Comparison of ENCODE assay signal across 7 cellular contexts in genomic region chr21:33948951-33949444, GRCh38. TPM values are rescaled to one million over a fixed set of nuclear protein-coding genes. Genes with fewer than 3 reads are reported as not detected.
DNase-seq lines count a peak whose midpoint lies in the region; ATAC-seq and TF ChIP-seq lines count a peak whose summit lies in the region.

No MANE protein-coding gene starts in this region.

- peaks cover 74% of the 10 kb centered on the region for H3K4me1 Mint-ChIP-seq in stimulated activated effector memory CD8-positive, alpha-beta T cell treated with anti-CD3 and anti-CD28 coated beads, Interleukin-12 subunit alpha, Interleukin-12 subunit beta, amount 100 ng/mL, for 72 hours

- TF ChIP-seq POLR2A in HCT116 (IDR thresholded peaks at IDR 0.05; ENCODE audit: borderline replicate concordance, extremely low read depth, insufficient read depth, insufficient read length) = no peak

- H3K27me3 ChIP-seq in HCT116 (ENCODE audit: insufficient read depth, low read length) = no peaks in the 10 kb centered on the region
- no peaks in the 10 kb centered on the region for H3K27me3 ChIP-seq in SJCRH30
- no peaks in the 10 kb centered on the region for H3K27me3 ChIP-seq in fibroblast of lung (ENCODE audit: control insufficient read depth, insufficient read depth, low read length)

- H3K79me2 ChIP-seq in HCT116 (ENCODE audit: insufficient read depth, low read length) = no peaks in the 10 kb centered on the region
- no peaks in the 10 kb centered on the region for H3K79me2 ChIP-seq in fibroblast of lung (ENCODE audit: control insufficient read depth, insufficient read depth, low read length)

- H4K20me1 ChIP-seq in HCT116 (ENCODE audit: insufficient read depth) = no peaks in the 10 kb centered on the region
- no peaks in the 10 kb centered on the region for H4K20me1 ChIP-seq in fibroblast of lung (ENCODE audit: control insufficient read depth, extremely low read depth, insufficient read depth, low read length)

- H3K9me3 ChIP-seq in HCT116 (ENCODE audit: control insufficient read depth in 1 of 2, insufficient read depth in 1 of 2, low read depth in 1 of 2, low read length in 2 of 2) (no peaks in the 10 kb centered on the region), SJCRH30 (replicated peaks) (no peaks in the 10 kb centered on the region), fibroblast of lung (ENCODE audit: control insufficient read depth, insufficient read depth, low read depth, low read length) (no peaks in the 10 kb centered on the region)

- no peaks in the 10 kb centered on the region for H3K9me2 ChIP-seq in HCT116 (ENCODE audit: insufficient read depth)

- H3K36me3 ChIP-seq in HCT116 (ENCODE audit: control insufficient read depth in 1 of 2, insufficient read depth in 2 of 2, low read length in 2 of 2) = no peaks in the 10 kb centered on the region
- no peaks in the 10 kb centered on the region for H3K36me3 ChIP-seq in SJCRH30
- H3K36me3 ChIP-seq in fibroblast of lung (ENCODE audit: control insufficient read depth, insufficient read depth, low read length) = no peaks in the 10 kb centered on the region

- intact Hi-C loops in HCT116 (cut with micrococcal nuclease) = loop anchor here (10.0 kb wide), 1 partner anchor 126 kb away; the partner anchor contains the start of genes MRPS6 and SLC5A3
- intact Hi-C loops in posterior vena cava (cut with DNase I) = loop anchor here in 1 of 2 donors (10.0 kb wide), 1 partner anchor 56 kb away; no protein-coding TSS in a partner anchor

- TF ChIP-seq CTCF in HCT116 (IDR thresholded peaks at IDR 0.05 in 2 of 3, conservative IDR thresholded peaks at IDR 0.05 in 1 of 3; ENCODE audit: borderline replicate concordance in 1 of 3, insufficient read depth in 1 of 3, low read depth in 2 of 3, low read length in 2 of 3) (no peak), fibroblast of lung (conservative IDR thresholded peaks at IDR 0.05 in 1 of 2, IDR thresholded peaks at IDR 0.05 in 1 of 2; ENCODE audit: low read depth in 1 of 2, low read length in 2 of 2) (no peak)

- H3K27ac ChIP-seq in HCT116 (ENCODE audit: low read depth, low read length) = peak overlapping the region; percentile 86
- peak overlapping the region; percentile 28 for H3K27ac ChIP-seq in SJCRH30
- H3K27ac ChIP-seq in fibroblast of lung (ENCODE audit: insufficient read depth, low read length) = peak overlapping the region; percentile 67

- POLR2A ChIA-PET in HCT116 (lab: Charles Lee) = no interaction called here

- H3K4me3 ChIP-seq in HCT116 (replicated peaks in 1 of 2; ENCODE audit: low read depth in 1 of 2, low read length in 2 of 2) = no peak overlapping the region
- H3K4me3 ChIP-seq in SJCRH30 = no peak overlapping the region
- no peak overlapping the region for H3K4me3 ChIP-seq in fibroblast of lung (replicated peaks in 1 of 4; ENCODE audit: control extremely low read depth in 1 of 4, insufficient read depth in 1 of 4, low read depth in 3 of 4, low read length in 4 of 4)

- H3K4me2 ChIP-seq in HCT116 (ENCODE audit: low read length) (peak overlapping the region; percentile 86), fibroblast of lung (ENCODE audit: extremely low read depth, insufficient read depth, low read length) (no peak overlapping the region)

- no peak for DNase-seq in HCT116 (ENCODE audit: low read depth, low spot score)
- no peak for DNase-seq in SJCRH30
- DNase-seq in fibroblast of lung (ENCODE audit: low read depth in 2 of 2) = no peak
- DNase-seq in stimulated activated effector memory CD8-positive, alpha-beta T cell treated with anti-CD3 and anti-CD28 coated beads, Interleukin-12 subunit alpha, Interleukin-12 subunit beta, amount 100 ng/mL, for 72 hours (ENCODE audit: low spot score in 2 of 2) = no peak
- no peak for DNase-seq in T-helper 9 cell
- DNase-seq in posterior vena cava (ENCODE audit: low spot score) = no peak

- no peak for ATAC-seq in HCT116
- no peak for ATAC-seq in stimulated activated effector memory CD8-positive, alpha-beta T cell treated with anti-CD3 and anti-CD28 coated beads, Interleukin-12 subunit alpha, Interleukin-12 subunit beta, amount 100 ng/mL, for 72 hours
- no peak for ATAC-seq in GM19452 (IDR thresholded peaks at IDR 0.05; ENCODE audit: unreplicated experiment)

- CTCF ChIA-PET in HCT116 (lab: Charles Lee) = no interaction called here

- H3K27ac Mint-ChIP-seq in stimulated activated effector memory CD8-positive, alpha-beta T cell treated with anti-CD3 and anti-CD28 coated beads, Interleukin-12 subunit alpha, Interleukin-12 subunit beta, amount 100 ng/mL, for 72 hours = peak overlapping the region; percentile 99

- no TSS peak for BruUV-seq in HCT116 (replicated peaks; lab: Mats Ljungman, UMichigan)

- no peak overlapping the region for H3K9ac ChIP-seq in HCT116 (ENCODE audit: low read length)
- no peak overlapping the region for H3K9ac ChIP-seq in fibroblast of lung (ENCODE audit: insufficient read depth, low read length)

- peaks cover 32 to 40% of the 10 kb centered on the region in 2 experiments for H3K4me1 ChIP-seq in HCT116 (ENCODE audit: control insufficient read depth in 1 of 2, insufficient read depth in 2 of 2, low read length in 2 of 2)
- peaks cover 11% of the 10 kb centered on the region for H3K4me1 ChIP-seq in SJCRH30
- peaks cover 12% of the 10 kb centered on the region for H3K4me1 ChIP-seq in fibroblast of lung (ENCODE audit: control insufficient read depth, extremely low read depth, insufficient read depth, low read length)

- peaks cover 64% of the 10 kb centered on the region for H3K36me3 Mint-ChIP-seq in stimulated activated effector memory CD8-positive, alpha-beta T cell treated with anti-CD3 and anti-CD28 coated beads, Interleukin-12 subunit alpha, Interleukin-12 subunit beta, amount 100 ng/mL, for 72 hours

- no peak for TF ChIP-seq RAD21 in HCT116 (IDR thresholded peaks at IDR 0.05; ENCODE audit: low read depth)

- H2AFZ ChIP-seq in HCT116 (ENCODE audit: low read depth, low read length, poor library complexity, severe bottlenecking) (peak overlapping the region; percentile 27), fibroblast of lung (ENCODE audit: low read length) (peak overlapping the region; percentile 52)

- RAD21 ChIA-PET in HCT116 (lab: Charles Lee; ENCODE audit: low non-redundant PET in 1 of 2, low total read pairs in 2 of 2, uncharacterized antibody in 2 of 2, unreplicated experiment in 2 of 2) = no interaction called here

- peaks cover 2% of the 10 kb centered on the region for H3K9me3 Mint-ChIP-seq in stimulated activated effector memory CD8-positive, alpha-beta T cell treated with anti-CD3 and anti-CD28 coated beads, Interleukin-12 subunit alpha, Interleukin-12 subunit beta, amount 100 ng/mL, for 72 hours

- H3K4me3 Mint-ChIP-seq in stimulated activated effector memory CD8-positive, alpha-beta T cell treated with anti-CD3 and anti-CD28 coated beads, Interleukin-12 subunit alpha, Interleukin-12 subunit beta, amount 100 ng/mL, for 72 hours = peak overlapping the region; percentile 77

TF ChIP-seq in HCT116, 20 proteins besides CTCF, POLR2A, EP300 and RAD21:
- TF ChIP-seq SIN3A (IDR thresholded peaks at IDR 0.05; ENCODE audit: low read depth) = no peak
- no peak for TF ChIP-seq MAX (IDR thresholded peaks at IDR 0.05)
- TF ChIP-seq ELF1 (IDR thresholded peaks at IDR 0.05; ENCODE audit: borderline replicate concordance, low read depth) = no peak
- no peak for TF ChIP-seq EZH2phosphoT487 (IDR thresholded peaks at IDR 0.05; ENCODE audit: borderline replicate concordance)
- no peak for TF ChIP-seq JUND (IDR thresholded peaks at IDR 0.05)
- TF ChIP-seq, protein P1, sequence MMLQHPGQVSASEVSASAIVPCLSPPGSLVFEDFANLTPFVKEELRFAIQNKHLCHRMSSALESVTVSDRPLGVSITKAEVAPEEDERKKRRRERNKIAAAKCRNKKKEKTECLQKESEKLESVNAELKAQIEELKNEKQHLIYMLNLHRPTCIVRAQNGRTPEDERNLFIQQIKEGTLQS (IDR thresholded peaks at IDR 0.05) = no peak
- no peak for TF ChIP-seq CBX3 (IDR thresholded peaks at IDR 0.05; ENCODE audit: low read depth)
- TF ChIP-seq EZH2 (IDR thresholded peaks at IDR 0.05) = no peak
- TF ChIP-seq ZNF274 (IDR thresholded peaks at IDR 0.05; ENCODE audit: low read depth, low read length) = no peak
- TF ChIP-seq POLR2AphosphoS5 (IDR thresholded peaks at IDR 0.05; ENCODE audit: low read depth, low read length) = no peak
- TF ChIP-seq EGR1 (IDR thresholded peaks at IDR 0.05; ENCODE audit: low read depth) = no peak
- no peak for TF ChIP-seq TCF7L2 (IDR thresholded peaks at IDR 0.05; ENCODE audit: borderline replicate concordance, extremely low read depth, insufficient read depth, insufficient read length)
TF ChIP-seq in HCT116: peak in this region for 0.

RNA-seq across cellular contexts. Expression of gene ATP5PO, which starts 33.4 kb away (rescaled TPM):
- 238 TPM for total RNA-seq in HCT116 (2021; ENCODE audit: unreplicated experiment)
- polyA plus RNA-seq in HCT116 (2012) = 214 and 306 TPM in 2 replicates
- total RNA-seq in SJCRH30 (2014; rRNA removed; shearing (Covaris generic)) = 307 and 349 TPM in 2 replicates
- 152 and 154 TPM in 2 replicates for total RNA-seq in fibroblast of lung
- 259 and 277 TPM in 2 replicates for polyA plus RNA-seq in fibroblast of lung
- polyA plus RNA-seq in fibroblast of lung (2012) = 229 and 268 TPM in 2 replicates
- polyA minus RNA-seq in fibroblast of lung (ENCODE audit: low replicate concordance) = 47.5 and 52.2 TPM in 2 replicates
- 100 to 1,000 TPM; 138 to 167 TPM for total RNA-seq in posterior vena cava

Comparison
In these comparisons a context has a peak if more than half of its experiments do, and no peak if none do; other contexts are left out.
1. H3K27ac ChIP-seq: peak in every context shown above with its lines; median percentile 86 in HCT116; 67 in fibroblast of lung; 28 in SJCRH30.